20 cellular contexts compared by ENCODE assay signal in genomic region chr12:32413412-32413811, GRCh38.
"Had no signal": no experiment of that assay in that cellular context is flagged by ENCODE, and none has a peak within 500 bp of the region (broad histone marks: within the 10 kb centered on the region; RNA-seq: fewer than 3 reads in every experiment).

No MANE protein-coding gene starts in this region.

- H3K27ac Mint-ChIP-seq: effector memory CD8-positive, alpha-beta T cell; naive thymus-derived CD8-positive, alpha-beta T cell; stimulated activated naive B cell treated with anti-CD40 and anti-IgM and Interleukin-4, amounts not matched to agents 10 μg/mL and 1 μg/mL and 100 μg/mL, for 72 hours; stimulated activated naive CD8-positive, alpha-beta T cell treated with anti-CD3 and anti-CD28 coated beads, Interleukin-15, Interleukin-2, amounts not matched to agents 100 ng/mL and 50 ng/mL, for 24 hours had no signal

- H3K36me3 Mint-ChIP-seq: naive thymus-derived CD8-positive, alpha-beta T cell; stimulated activated naive B cell treated with anti-CD40 and anti-IgM and Interleukin-4, amounts not matched to agents 10 μg/mL and 1 μg/mL and 100 μg/mL, for 72 hours had no signal

- H3K4me1 Mint-ChIP-seq: naive thymus-derived CD8-positive, alpha-beta T cell had no signal

- DNase-seq: cortex of kidney; effector memory CD8-positive, alpha-beta T cell; gastrocnemius medialis; head of caudate nucleus; left cardiac atrium; left ventricle myocardium superior; lower lobe of right lung; naive thymus-derived CD8-positive, alpha-beta T cell; occipital lobe; ovary; posterior cingulate gyrus; psoas muscle; right cardiac atrium; sigmoid colon; spleen; stimulated activated naive B cell treated with anti-CD40 and anti-IgM and Interleukin-4, amounts not matched to agents 10 μg/mL and 1 μg/mL and 100 μg/mL, for 72 hours; transverse colon; upper lobe of right lung; uterus had no signal

- H3K4me3 Mint-ChIP-seq: effector memory CD8-positive, alpha-beta T cell; naive thymus-derived CD8-positive, alpha-beta T cell; stimulated activated naive B cell treated with anti-CD40 and anti-IgM and Interleukin-4, amounts not matched to agents 10 μg/mL and 1 μg/mL and 100 μg/mL, for 72 hours; stimulated activated naive CD8-positive, alpha-beta T cell treated with anti-CD3 and anti-CD28 coated beads, Interleukin-15, Interleukin-2, amounts not matched to agents 100 ng/mL and 50 ng/mL, for 24 hours had no signal

- H3K9me3 Mint-ChIP-seq: effector memory CD8-positive, alpha-beta T cell; naive thymus-derived CD8-positive, alpha-beta T cell; stimulated activated naive B cell treated with anti-CD40 and anti-IgM and Interleukin-4, amounts not matched to agents 10 μg/mL and 1 μg/mL and 100 μg/mL, for 72 hours; stimulated activated naive CD8-positive, alpha-beta T cell treated with anti-CD3 and anti-CD28 coated beads, Interleukin-15, Interleukin-2, amounts not matched to agents 100 ng/mL and 50 ng/mL, for 24 hours had no signal

- H3K27me3 Mint-ChIP-seq: stimulated activated naive CD8-positive, alpha-beta T cell treated with anti-CD3 and anti-CD28 coated beads, Interleukin-15, Interleukin-2, amounts not matched to agents 100 ng/mL and 50 ng/mL, for 24 hours had no signal

- ATAC-seq: effector memory CD8-positive, alpha-beta T cell; gastrocnemius medialis; left cardiac atrium; left ventricle myocardium superior; lower lobe of right lung; naive thymus-derived CD8-positive, alpha-beta T cell; psoas muscle; right cardiac atrium; stimulated activated naive B cell treated with anti-CD40 and anti-IgM and Interleukin-4, amounts not matched to agents 10 μg/mL and 1 μg/mL and 100 μg/mL, for 72 hours; upper lobe of right lung had no signal
